In the genomic region with DNA sequence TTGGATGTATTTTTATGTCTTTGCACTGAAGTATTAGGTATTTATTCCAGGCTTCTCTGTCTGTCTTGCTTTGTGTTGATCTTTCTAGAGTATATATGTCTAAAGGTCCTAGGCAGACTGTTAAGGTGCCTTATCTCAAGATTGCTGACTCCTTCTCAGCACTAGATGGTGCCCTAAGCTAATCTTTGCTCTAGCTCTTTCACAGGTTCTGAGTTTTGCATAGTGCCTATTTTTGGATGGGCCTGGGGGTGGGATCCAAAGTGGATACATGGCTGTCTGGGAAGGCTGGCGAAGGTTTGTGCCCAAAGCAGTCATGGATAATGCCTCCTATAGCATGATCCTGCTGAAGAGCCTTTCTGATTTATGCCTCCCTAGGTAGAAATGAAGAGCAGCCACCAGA, we compare ENCODE assay signal across 11 cellular contexts.
DNase-seq lines count a peak whose midpoint lies in the region; ATAC-seq and TF ChIP-seq lines count a peak whose summit lies in the region.
"Had no signal": no experiment of that assay in that cellular context is flagged by ENCODE, and none has a peak within 500 bp of the region (broad histone marks: within the 10 kb centered on the region; RNA-seq: fewer than 3 reads in every experiment).

No MANE protein-coding gene starts in this region.

- no peaks in the 10 kb centered on the region for H3K27me3 Mint-ChIP-seq in effector memory CD8-positive, alpha-beta T cell
- H3K27me3 Mint-ChIP-seq: B cell had no signal

- TF ChIP-seq CTCF in mammary epithelial cell (conservative IDR thresholded peaks at IDR 0.05 in 1 of 2, IDR thresholded peaks at IDR 0.05 in 1 of 2; ENCODE audit: extremely low read depth in 1 of 2, insufficient read depth in 1 of 2, low read depth in 1 of 2, low read length in 2 of 2) (peak; percentile 65 to 68), retinal pigment epithelial cell (conservative IDR thresholded peaks at IDR 0.05; ENCODE audit: low read depth, low read length) (peak; percentile 55)

- no peaks in the 10 kb centered on the region for H3K9me3 ChIP-seq in mammary epithelial cell (replicated peaks; ENCODE audit: insufficient read depth, low read length)

- H3K27ac ChIP-seq in mammary epithelial cell (ENCODE audit: insufficient read depth, low read depth, low read length): no peak overlapping the region
- H3K27ac ChIP-seq: HL-60 had no signal

- no peak overlapping the region for H2AFZ ChIP-seq in mammary epithelial cell (ENCODE audit: low read depth, low read length)

- no peak overlapping the region for H3K4me3 ChIP-seq in mammary epithelial cell (replicated peaks in 1 of 3; ENCODE audit: insufficient read depth in 1 of 3, low read depth in 2 of 3, low read length in 3 of 3)
- H3K4me3 ChIP-seq in retinal pigment epithelial cell (ENCODE audit: low read length): no peak overlapping the region
- H3K4me3 ChIP-seq: lung had no signal

- H3K4me1 Mint-ChIP-seq in effector memory CD8-positive, alpha-beta T cell (ENCODE audit: low read depth in 2 of 2): no peaks in the 10 kb centered on the region
- H3K4me1 Mint-ChIP-seq: B cell had no signal

- no peak overlapping the region for H3K27ac Mint-ChIP-seq in effector memory CD8-positive, alpha-beta T cell
- H3K27ac Mint-ChIP-seq: B cell had no signal

- in situ Hi-C loops in KBM-7 (cut with MboI; ENCODE audit: low pct_unique_long_range_greater_than_20kb, low sequenced_read_pairs): no loop called here
- in situ Hi-C loops in mammary epithelial cell (cut with MboI; ENCODE audit: low sequenced_read_pairs in 2 of 2): no loop called here

- no peak overlapping the region for H3K4me3 Mint-ChIP-seq in effector memory CD8-positive, alpha-beta T cell
- H3K4me3 Mint-ChIP-seq: B cell had no signal

- intact Hi-C loops in mammary epithelial cell (cut with micrococcal nuclease): loop anchor here (1.0 to 2.0 kb wide), 3 partner anchors 28 to 578 kb away; no protein-coding TSS in a partner anchor

- CTCF ChIA-PET in mammary epithelial cell (lab: Charles Lee; ENCODE audit: low non-redundant PET): no interaction called here

- H3K36me3 ChIP-seq in mammary epithelial cell (ENCODE audit: insufficient read depth, low read length): no peaks in the 10 kb centered on the region

- no TSS peak for BruUV-seq in mammary epithelial cell (replicated peaks; lab: Mats Ljungman, UMichigan)

- dilution Hi-C loops in mammary epithelial cell (cut with HindIII; ENCODE audit: low sequenced_read_pairs): no loop called here

- peaks cover 11 to 42% of the 10 kb centered on the region in 2 donors for H3K9me3 Mint-ChIP-seq in effector memory CD8-positive, alpha-beta T cell

- no peak overlapping the region for H3K4me2 ChIP-seq in mammary epithelial cell (ENCODE audit: insufficient read depth, low read depth, low read length)

- WGBS in mammary epithelial cell (ENCODE audit: low coverage, missing lambda C conversion rate): 27% methylated on average over 1 of the region's 1 CpG

- H3K79me2 ChIP-seq in mammary epithelial cell (ENCODE audit: insufficient read depth, low read length): no peaks in the 10 kb centered on the region

- H4K20me1 ChIP-seq in mammary epithelial cell (ENCODE audit: insufficient read depth, low read length): no peaks in the 10 kb centered on the region

- H3K4me1 ChIP-seq in mammary epithelial cell (ENCODE audit: insufficient read depth, low read length): peaks cover 9% of the 10 kb centered on the region

- DNase-seq in NCI-H82 (lab: John Stamatoyannopoulos, UW) (peak; percentile 5), NCI-H82 treated with DMSO at 0.1 percent for 48 hours (lab: John Stamatoyannopoulos, UW; ENCODE audit: unreplicated experiment) (no peak), KBM-7 (peak; percentile 12), mammary epithelial cell (peak; percentile 30), retinal pigment epithelial cell (ENCODE audit: low read depth) (no peak), C1 segment of cervical spinal cord (lab: John Stamatoyannopoulos, UW) (no peak), COR-L47 (lab: John Stamatoyannopoulos, UW) (no peak)
- no peak for DNase-seq in effector memory CD8-positive, alpha-beta T cell

- no peak for ATAC-seq in effector memory CD8-positive, alpha-beta T cell (replicated peaks)

- H3K27me3 ChIP-seq in mammary epithelial cell (ENCODE audit: insufficient read depth, low read length): no peaks in the 10 kb centered on the region

- no peaks in the 10 kb centered on the region for H3K36me3 Mint-ChIP-seq in effector memory CD8-positive, alpha-beta T cell (ENCODE audit: insufficient read depth)

- no peak overlapping the region for H3K9ac ChIP-seq in mammary epithelial cell (ENCODE audit: insufficient read depth, low read length)

Comparison
In these comparisons a context has a peak if more than half of its experiments do, and no peak if none do; other contexts are left out.
1. DNase-seq: peak in NCI-H82 (single experiment), KBM-7 (single experiment) and mammary epithelial cell (single experiment); none in NCI-H82 treated with DMSO at 0.1 percent for 48 hours (single experiment), retinal pigment epithelial cell (single experiment), C1 segment of cervical spinal cord (0 of 14), effector memory CD8-positive, alpha-beta T cell (0 of 3) and COR-L47 (single experiment).